In the genomic region with DNA sequence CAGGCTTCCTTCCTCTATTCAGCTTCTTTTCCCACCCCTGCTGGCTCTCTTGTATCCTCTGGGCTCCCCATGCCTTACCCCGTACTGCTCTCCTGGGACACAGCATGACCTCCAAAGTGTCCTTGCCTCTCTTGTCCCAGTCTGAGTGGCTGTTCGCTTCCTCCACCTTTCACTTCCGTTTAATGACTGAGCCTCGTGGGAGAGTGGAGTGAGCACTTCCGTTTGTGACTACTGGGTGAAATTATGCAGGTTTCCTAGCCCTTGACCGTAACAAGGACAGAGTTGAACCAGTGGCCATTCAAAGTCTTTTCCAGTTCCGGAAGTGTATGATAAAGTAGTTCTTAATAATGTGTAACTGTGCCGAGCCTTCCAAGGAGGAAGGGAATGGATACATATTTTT, we compare ENCODE assay signal across 8 cellular contexts.
DNase-seq lines count a peak whose midpoint lies in the region; ATAC-seq, FAIRE-seq and TF ChIP-seq lines count a peak whose summit lies in the region.

No MANE protein-coding gene starts in this region.

- H3K27me3 ChIP-seq in BE2C (no peaks in the 10 kb centered on the region), HUES64 (ENCODE audit: insufficient read depth, low read length) (no peaks in the 10 kb centered on the region), mesendoderm (ENCODE audit: insufficient read depth, low read length, poor library complexity) (no peaks in the 10 kb centered on the region)

- no peak overlapping the region for H2BK5ac ChIP-seq in mesendoderm (ENCODE audit: low read length)

- no peak overlapping the region for H4K8ac ChIP-seq in mesendoderm (ENCODE audit: low read depth, low read length)

- H3K27ac ChIP-seq in HUES64 (ENCODE audit: low read depth, low read length) (peak overlapping the region; percentile 10; the same call in 1 of the 2 replicates), mesendoderm (ENCODE audit: low read depth, low read length) (no peak overlapping the region)

- H3K4me3 ChIP-seq in BE2C (ENCODE audit: low read depth, low read length), result peak overlapping the region; percentile 3; the same call in 1 of the 2 replicates
- no peak overlapping the region for H3K4me3 ChIP-seq in HUES64 (ENCODE audit: low read length)
- H3K4me3 ChIP-seq in mesendoderm (ENCODE audit: low read length), result no peak overlapping the region

- H2AK5ac ChIP-seq in mesendoderm (ENCODE audit: low read length), result no peak overlapping the region

- H3K56ac ChIP-seq in mesendoderm (ENCODE audit: low read length), result no peak overlapping the region

- H3K9ac ChIP-seq in HUES64 (ENCODE audit: low read depth, low read length) (no peak overlapping the region), mesendoderm (ENCODE audit: low read length) (no peak overlapping the region)

- H3K4ac ChIP-seq in mesendoderm (ENCODE audit: low read depth, low read length), result no peak overlapping the region

- peaks cover 50% of the 10 kb centered on the region for H3K79me2 ChIP-seq in mesendoderm (ENCODE audit: control insufficient read depth, insufficient read depth, low read length)

- DNase-seq in BE2C (no peak), foreskin melanocyte (peak; percentile 76), epidermal melanocyte (ENCODE audit: insufficient read length, low spot score) (no peak), mesendoderm (no peak), GM12892 (ENCODE audit: insufficient read length) (no peak), NCI-H82 treated with DMSO at 0.1 percent for 48 hours (lab: John Stamatoyannopoulos, UW; ENCODE audit: unreplicated experiment) (no peak)

- H3K23ac ChIP-seq in mesendoderm (ENCODE audit: low read length), result no peak overlapping the region

- ATAC-seq in GM21367 (IDR thresholded peaks at IDR 0.05; ENCODE audit: unreplicated experiment), result peak; percentile 44

- H3K36me3 ChIP-seq in BE2C, result no peaks in the 10 kb centered on the region
- no peaks in the 10 kb centered on the region for H3K36me3 ChIP-seq in HUES64 (ENCODE audit: insufficient read depth, low read length)
- H3K36me3 ChIP-seq in mesendoderm (ENCODE audit: control insufficient read depth, insufficient read depth, low read length), result no peaks in the 10 kb centered on the region

- no peak overlapping the region for H3K18ac ChIP-seq in mesendoderm (ENCODE audit: low read length)

- H3K79me1 ChIP-seq in mesendoderm (ENCODE audit: low read length), result peaks cover 17% of the 10 kb centered on the region

- peaks cover 23% of the 10 kb centered on the region for H3K4me1 ChIP-seq in BE2C
- H3K4me1 ChIP-seq in HUES64 (ENCODE audit: insufficient read depth, low read length), result peaks cover 78% of the 10 kb centered on the region
- H3K4me1 ChIP-seq in mesendoderm (ENCODE audit: control insufficient read depth, low read depth, low read length), result no peaks in the 10 kb centered on the region

- no peak for FAIRE-seq in GM12892 (lab: Jason Lieb, UNC)

- H3K9me3 ChIP-seq in BE2C (no peaks in the 10 kb centered on the region), HUES64 (ENCODE audit: insufficient read depth, low read depth, low read length) (no peaks in the 10 kb centered on the region)

- TF ChIP-seq POLR2A in GM12892 (IDR thresholded peaks at IDR 0.05; ENCODE audit: low read depth, low read length), result no peak

- no peak overlapping the region for H2BK15ac ChIP-seq in mesendoderm (replicated peaks; ENCODE audit: low read depth)

- no peak overlapping the region for H3K4me2 ChIP-seq in mesendoderm (ENCODE audit: low read length)

- no peak for TF ChIP-seq CTCF in BE2C (IDR thresholded peaks at IDR 0.05; ENCODE audit: low read depth, low read length)

- H2BK120ac ChIP-seq in mesendoderm (ENCODE audit: low read depth, low read length), result no peak overlapping the region

- 74% methylated on average over 8 of the region's 8 CpGs for WGBS in HUES64
- WGBS in mesendoderm (ENCODE audit: extremely low coverage, insufficient coverage, low lambda C conversion rate), result no CpG with 5 or more reads among the region's 8 CpGs

- H4K5ac ChIP-seq in mesendoderm (ENCODE audit: low read length), result no peak overlapping the region
